ENCODE assay signal across 32 cellular contexts in genomic region chr9:136653323-136654064, GRCh38. TPM values are rescaled to one million over a fixed set of nuclear protein-coding genes. Genes with fewer than 3 reads are reported as not detected.
DNase-seq lines count a peak whose midpoint lies in the region; ATAC-seq, FAIRE-seq and TF ChIP-seq lines count a peak whose summit lies in the region.
"Had no signal": no experiment of that assay in that cellular context is flagged by ENCODE, and none has a peak within 500 bp of the region (broad histone marks: within the 10 kb centered on the region; RNA-seq: fewer than 3 reads in every experiment).

No MANE protein-coding gene starts in this region.

- H3K9me3 ChIP-seq in heart left ventricle (no peaks in the 10 kb centered on the region), kidney (ENCODE audit: control insufficient read depth in 1 of 2, low read length in 2 of 2) (no peaks in the 10 kb centered on the region), upper lobe of left lung (no peaks in the 10 kb centered on the region)
- H3K9me3 ChIP-seq: A549, MG63, thoracic aorta, vagina had no signal

- no peaks in the 10 kb centered on the region for H3K36me3 Mint-ChIP-seq in activated CD4-positive, alpha-beta T cell treated with anti-CD3 and anti-CD28 coated beads, Interleukin-2, amount 10 ng/mL, durations not matched to agents 24 days and 14 days (ENCODE audit: low read depth)
- H3K36me3 Mint-ChIP-seq: activated CD8-positive, alpha-beta memory T cell treated with anti-CD3 and anti-CD28 coated beads, Interleukin-2, amount 10 ng/mL, durations not matched to agents 7 days and 5 days; activated naive CD8-positive, alpha-beta T cell treated with anti-CD3 and anti-CD28 coated beads, Interleukin-2, amount 10 ng/mL, durations not matched to agents 7 days and 5 days had no signal

- H3K27me3 ChIP-seq in heart left ventricle, result peaks cover 0 to 33% (median 0%) of the 10 kb centered on the region in 9 donors
- H3K27me3 ChIP-seq in upper lobe of left lung, result peaks cover 0 to 14% (median 6%) of the 10 kb centered on the region in 4 donors
- H3K27me3 ChIP-seq: MG63, vagina had no signal

- no peak overlapping the region for H3K4me3 Mint-ChIP-seq in activated CD4-positive, alpha-beta T cell treated with anti-CD3 and anti-CD28 coated beads, Interleukin-2, amount 10 ng/mL, durations not matched to agents 24 days and 14 days
- H3K4me3 Mint-ChIP-seq: activated CD8-positive, alpha-beta memory T cell treated with anti-CD3 and anti-CD28 coated beads, Interleukin-2, amount 10 ng/mL, durations not matched to agents 7 days and 5 days; activated naive CD8-positive, alpha-beta T cell treated with anti-CD3 and anti-CD28 coated beads, Interleukin-2, amount 10 ng/mL, durations not matched to agents 7 days and 5 days; activated T-cell treated with anti-CD3 and anti-CD28 coated beads, Interleukin-2, amount 50 U/mL, for 4 hours; neural crest cell; stimulated activated naive CD8-positive, alpha-beta T cell treated with anti-CD3 and anti-CD28 coated beads, Interleukin-15, Interleukin-2, amounts not matched to agents 100 ng/mL and 50 ng/mL, for 24 hours; T-helper 17 cell had no signal

- H3K9ac ChIP-seq in kidney (ENCODE audit: low read length in 2 of 2), result no peak overlapping the region
- H3K9ac ChIP-seq: KMS-11, parathyroid adenoma had no signal

- H3K4me1 Mint-ChIP-seq in activated CD4-positive, alpha-beta T cell treated with anti-CD3 and anti-CD28 coated beads, Interleukin-2, amount 10 ng/mL, durations not matched to agents 24 days and 14 days, result peaks cover 2% of the 10 kb centered on the region

- H3K27me3 Mint-ChIP-seq in activated CD4-positive, alpha-beta T cell treated with anti-CD3 and anti-CD28 coated beads, Interleukin-2, amount 10 ng/mL, durations not matched to agents 24 days and 14 days, result peaks cover 33% of the 10 kb centered on the region

- 61 to 62% (median 62%) methylated on average over 43 of the region's 43 CpGs for WGBS in heart left ventricle, 4 donors
- 43 to 58% methylated on average over 43 of the region's 43 CpGs for WGBS in upper lobe of left lung, 2 donors

- FAIRE-seq in kidney (lab: Jason Lieb, UNC), result no peak
- FAIRE-seq: A549, colon, GM19239, TTC549 had no signal

- H3K4me1 ChIP-seq in heart left ventricle (peaks cover 0 to 63% (median 25%) of the 10 kb centered on the region in 12 donors), kidney (ENCODE audit: control insufficient read depth in 1 of 2, insufficient read depth in 1 of 2, low read depth in 1 of 2, low read length in 2 of 2) (peaks cover 0 to 5% of the 10 kb centered on the region in 2 donors), upper lobe of left lung (peaks cover 19 to 58% (median 40%) of the 10 kb centered on the region in 4 donors)
- H3K4me1 ChIP-seq: parathyroid adenoma, vagina had no signal

- H3K27ac ChIP-seq in heart left ventricle (peak overlapping the region; percentile 41 to 99 (median 94)), kidney (ENCODE audit: low read depth in 2 of 2, low read length in 2 of 2) (peak overlapping the region in 1 of 2 donors; percentile 51), upper lobe of left lung (peak overlapping the region; percentile 69 to 91 (median 89))
- H3K27ac ChIP-seq: A549, epithelial cell of prostate, HL-60, KMS-11, parathyroid adenoma, thoracic aorta, vagina had no signal

- no peaks in the 10 kb centered on the region for H3K9me3 Mint-ChIP-seq in activated CD4-positive, alpha-beta T cell treated with anti-CD3 and anti-CD28 coated beads, Interleukin-2, amount 10 ng/mL, durations not matched to agents 24 days and 14 days
- H3K9me3 Mint-ChIP-seq: activated naive CD8-positive, alpha-beta T cell treated with anti-CD3 and anti-CD28 coated beads, Interleukin-2, amount 10 ng/mL, durations not matched to agents 7 days and 5 days; activated T-cell treated with anti-CD3 and anti-CD28 coated beads, Interleukin-2, amount 50 U/mL, for 4 hours; neural crest cell; stimulated activated naive CD8-positive, alpha-beta T cell treated with anti-CD3 and anti-CD28 coated beads, Interleukin-15, Interleukin-2, amounts not matched to agents 100 ng/mL and 50 ng/mL, for 24 hours had no signal

- H3K36me3 ChIP-seq in heart left ventricle (no peaks in the 10 kb centered on the region), kidney (ENCODE audit: control insufficient read depth in 1 of 2, insufficient read depth in 2 of 2, low read length in 2 of 2) (no peaks in the 10 kb centered on the region), upper lobe of left lung (no peaks in the 10 kb centered on the region)
- H3K36me3 ChIP-seq: MG63, thoracic aorta, vagina had no signal

- no peak for TF ChIP-seq CTCF in heart left ventricle (IDR thresholded peaks at IDR 0.05)
- TF ChIP-seq CTCF in kidney (IDR thresholded peaks at IDR 0.05; ENCODE audit: borderline replicate concordance, extremely low read depth, insufficient read depth), result no peak
- TF ChIP-seq CTCF in upper lobe of left lung (IDR thresholded peaks at IDR 0.05), result no peak

- no peak overlapping the region for H3K4me3 ChIP-seq in heart left ventricle
- no peak overlapping the region for H3K4me3 ChIP-seq in kidney (ENCODE audit: low read length in 2 of 2)
- no peak overlapping the region for H3K4me3 ChIP-seq in upper lobe of left lung
- H3K4me3 ChIP-seq: A549, MG63, thoracic aorta, vagina had no signal

- no peak overlapping the region for H3K27ac Mint-ChIP-seq in activated CD4-positive, alpha-beta T cell treated with anti-CD3 and anti-CD28 coated beads, Interleukin-2, amount 10 ng/mL, durations not matched to agents 24 days and 14 days
- H3K27ac Mint-ChIP-seq: activated CD8-positive, alpha-beta memory T cell treated with anti-CD3 and anti-CD28 coated beads, Interleukin-2, amount 10 ng/mL, durations not matched to agents 7 days and 5 days; activated naive CD8-positive, alpha-beta T cell treated with anti-CD3 and anti-CD28 coated beads, Interleukin-2, amount 10 ng/mL, durations not matched to agents 7 days and 5 days; stimulated activated naive CD8-positive, alpha-beta T cell treated with anti-CD3 and anti-CD28 coated beads, Interleukin-15, Interleukin-2, amounts not matched to agents 100 ng/mL and 50 ng/mL, for 24 hours; T-helper 17 cell had no signal

- no peak for TF ChIP-seq EP300 in upper lobe of left lung (IDR thresholded peaks at IDR 0.05)

- ATAC-seq in heart left ventricle (no peak), left ventricle myocardium superior (no peak), upper lobe of left lung (ENCODE audit: low FRiP score in 2 of 2) (no peak)
- ATAC-seq: A549; activated CD8-positive, alpha-beta memory T cell treated with anti-CD3 and anti-CD28 coated beads, Interleukin-2, amount 10 ng/mL, durations not matched to agents 7 days and 5 days; activated T-cell treated with anti-CD3 and anti-CD28 coated beads, Interleukin-2, amount 50 U/mL, for 4 hours; SK-N-SH treated with all-trans-retinoic acid at 6 μM for 48 hours; T-helper 17 cell had no signal

- TF ChIP-seq POLR2A in heart left ventricle (IDR thresholded peaks at IDR 0.05), result no peak
- no peak for TF ChIP-seq POLR2A in upper lobe of left lung (IDR thresholded peaks at IDR 0.05)

- intact Hi-C loops in heart left ventricle (cut with DNase I), result no loop called here
- intact Hi-C loops in left ventricle myocardium superior (cut with micrococcal nuclease), result no loop called here
- intact Hi-C loops in kidney (cut with DNase I), result no loop called here
- intact Hi-C loops in activated CD4-positive, alpha-beta T cell treated with anti-CD3 and anti-CD28 coated beads, Interleukin-2, amount 10 ng/mL, durations not matched to agents 24 days and 14 days (cut with micrococcal nuclease), result no loop called here

- DNase-seq in heart left ventricle, result peak in 3 of 5 donors; percentile 18 to 31 (median 25)
- no peak for DNase-seq in left ventricle myocardium superior
- DNase-seq in SW480 (ENCODE audit: low spot score), result peak; percentile 27
- peak; percentile 72 for DNase-seq in kidney
- DNase-seq in upper lobe of left lung, result peak in 1 of 2 donors; percentile 63
- no peak for DNase-seq in NCI-H526 treated with DMSO at 0.1 percent for 48 hours (lab: John Stamatoyannopoulos, UW)
- no peak for DNase-seq in germinal center (ENCODE audit: low spot score)
- no peak for DNase-seq in activated CD4-positive, alpha-beta T cell treated with anti-CD3 and anti-CD28 coated beads, Interleukin-2, amount 10 ng/mL, durations not matched to agents 24 days and 14 days
- DNase-seq: activated CD4-positive, CD25-positive, alpha-beta regulatory T cell; activated CD8-positive, alpha-beta memory T cell treated with anti-CD3 and anti-CD28 coated beads, Interleukin-2, amount 10 ng/mL, durations not matched to agents 7 days and 5 days; activated gamma-delta T cell treated with Interleukin-2 at 50 U/mL for 16 hours; activated naive CD8-positive, alpha-beta T cell treated with anti-CD3 and anti-CD28 coated beads, Interleukin-2, amount 10 ng/mL, durations not matched to agents 7 days and 5 days; activated T-cell treated with anti-CD3 and anti-CD28 coated beads, Interleukin-2, amount 50 U/mL, for 4 hours; AML-193; effector CD4-positive, alpha-beta T cell; mesenchymal stem cell; MG63; stimulated activated CD4-positive, alpha-beta T cell treated with anti-CD3 and anti-CD28 coated beads, Interleukin-2, amount 100 ng/mL, for 24 hours; T-helper 17 cell had no signal

RNA-seq across cellular contexts. Expression of gene EGFL7, which starts 9.2 kb away (rescaled TPM):
- total RNA-seq in heart left ventricle (100 to 1,000 TPM in 2 of 9 donors, 10 to 100 TPM in 7; 56.4 to 142 (median 94.0) TPM), left ventricle myocardium superior (63.8 TPM), kidney (140 TPM), upper lobe of left lung (100 to 1,000 TPM in 5 of 6 donors, 10 to 100 TPM in 1; 77.9 to 321 (median 165) TPM)
- polyA plus RNA-seq in heart left ventricle (100 to 1,000 TPM; 103 to 137 TPM), kidney (ENCODE audit: insufficient read depth, low read depth, low replicate concordance) (137 TPM)
- total RNA-seq in activated CD4-positive, alpha-beta T cell treated with anti-CD3 and anti-CD28 coated beads, Interleukin-2, amount 10 ng/mL, durations not matched to agents 24 days and 14 days, result 3.2 and 3.5 TPM in 2 replicates

RNA-seq across cellular contexts. Expression of gene AGPAT2, which starts 33.8 kb away (rescaled TPM):
- total RNA-seq in heart left ventricle (10 to 100 TPM; 52.4 to 90.7 (median 62.5) TPM), left ventricle myocardium superior (53.8 TPM), kidney (83.6 TPM), upper lobe of left lung (100 to 1,000 TPM in 5 of 6 donors, 10 to 100 TPM in 1; 70.2 to 242 (median 140) TPM)
- polyA plus RNA-seq in heart left ventricle (100 to 1,000 TPM in 1 of 2 donors, 10 to 100 TPM in 1; 88.8 to 122 TPM), kidney (ENCODE audit: insufficient read depth, low read depth, low replicate concordance) (73.4 TPM)
- total RNA-seq in activated CD4-positive, alpha-beta T cell treated with anti-CD3 and anti-CD28 coated beads, Interleukin-2, amount 10 ng/mL, durations not matched to agents 24 days and 14 days, result 25.6 and 25.9 TPM in 2 replicates

RNA-seq across cellular contexts. Expression of gene DIPK1B, which starts 58.9 kb away (rescaled TPM):
- 10 to 100 TPM; 14.4 to 46.3 (median 19.8) TPM for total RNA-seq in heart left ventricle
- 10 to 100 TPM; 18.1 to 24.4 TPM for polyA plus RNA-seq in heart left ventricle
- total RNA-seq in left ventricle myocardium superior, result 22.3 TPM
- 7.5 TPM for total RNA-seq in kidney
- polyA plus RNA-seq in kidney (ENCODE audit: insufficient read depth, low read depth, low replicate concordance), result 22.6 TPM
- total RNA-seq in upper lobe of left lung, result 10 to 100 TPM in 5 of 6 donors, 1 to 10 TPM in 1; 9.7 to 24.1 (median 17.0) TPM
- 1.1 and 1.5 TPM in 2 replicates for total RNA-seq in activated CD4-positive, alpha-beta T cell treated with anti-CD3 and anti-CD28 coated beads, Interleukin-2, amount 10 ng/mL, durations not matched to agents 24 days and 14 days
- total RNA-seq: activated CD8-positive, alpha-beta memory T cell treated with anti-CD3 and anti-CD28 coated beads, Interleukin-2, amount 10 ng/mL, durations not matched to agents 7 days and 5 days had no signal

Comparison
In these comparisons a context has a peak if more than half of its experiments do, and no peak if none do; other contexts are left out.
1. DNase-seq: peak in heart left ventricle (3 of 5), SW480 (single experiment) and kidney (single experiment); none in left ventricle myocardium superior (single experiment), NCI-H526 treated with DMSO at 0.1 percent for 48 hours (single experiment), germinal center (single experiment) and activated CD4-positive, alpha-beta T cell treated with anti-CD3 and anti-CD28 coated beads, Interleukin-2, amount 10 ng/mL, durations not matched to agents 24 days and 14 days (single experiment).
2. RNA of gene EGFL7, which starts 9.2 kb away (total RNA-seq): 77.9 to 321 TPM in upper lobe of left lung, 140 TPM in kidney (single experiment), 56.4 to 142 TPM in heart left ventricle and 63.8 TPM in left ventricle myocardium superior (single experiment); 3.2 to 3.5 TPM in activated CD4-positive, alpha-beta T cell treated with anti-CD3 and anti-CD28 coated beads, Interleukin-2, amount 10 ng/mL, durations not matched to agents 24 days and 14 days; every median in the first group is over 10 times any median in the second.